In genomic region chr17:43774304-43775250, GRCh38 we compare ENCODE assay signal across 1 cellular context.
TF ChIP-seq lines count a peak whose summit lies in the region.

No MANE protein-coding gene starts in this region.

TF ChIP-seq in HepG2, 621 proteins besides CTCF, POLR2A, EP300 and RAD21:
- TF ChIP-seq SNAPC5 (CRISPR knock-in tag; IDR thresholded peaks at IDR 0.05; ENCODE audit: borderline replicate concordance) (no peak), RBFOX2 (IDR thresholded peaks at IDR 0.05; ENCODE audit: low read depth, low read length) (peak; percentile 40; the same call in 1 of the 2 replicates), POLR2G (IDR thresholded peaks at IDR 0.05; ENCODE audit: low read depth, low read length) (0 out of 2 replicates have a peak, but pooled peaks have one; percentile 4), UBTF (CRISPR knock-in tag; IDR thresholded peaks at IDR 0.05) (peak; percentile 30; the same call in 1 of the 2 replicates)
